Comparison of ENCODE assay signal across 17 cellular contexts in the genomic region with DNA sequence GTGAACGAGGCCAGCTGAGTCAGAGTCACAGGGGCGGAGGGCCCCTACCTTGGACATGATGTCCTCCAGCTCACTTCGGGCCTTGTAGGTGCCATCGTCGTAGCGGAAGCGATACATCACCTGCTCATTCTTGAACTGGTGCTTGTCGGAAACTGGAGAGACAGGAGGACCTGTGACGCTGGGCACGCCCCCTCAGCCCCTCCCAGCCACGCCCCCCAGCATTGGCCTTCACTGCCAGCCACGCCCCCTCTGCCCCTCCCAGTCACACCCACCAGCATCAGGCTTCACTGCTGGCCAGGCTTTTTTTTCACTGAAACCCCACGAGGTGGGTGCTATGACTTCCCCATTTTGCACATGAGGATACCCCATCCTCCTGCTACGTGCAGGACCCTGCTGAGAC.
DNase-seq lines count a peak whose midpoint lies in the region; ATAC-seq, FAIRE-seq and TF ChIP-seq lines count a peak whose summit lies in the region.
"Had no signal": no experiment of that assay in that cellular context is flagged by ENCODE, and none has a peak within 500 bp of the region (broad histone marks: within the 10 kb centered on the region; RNA-seq: fewer than 3 reads in every experiment).

No MANE protein-coding gene starts in this region.

- no peaks in the 10 kb centered on the region for H3K27me3 Mint-ChIP-seq in naive B cell
- H3K27me3 Mint-ChIP-seq: CD8-positive, alpha-beta memory T cell had no signal

- FAIRE-seq in HTR-8/SVneo (lab: Jason Lieb, UNC) = peak; percentile 9
- FAIRE-seq: endothelial cell of umbilical vein had no signal

- peaks cover 0 to 2% (median 0%) of the 10 kb centered on the region in 7 donors for H3K9me3 Mint-ChIP-seq in naive B cell
- H3K9me3 Mint-ChIP-seq: CD8-positive, alpha-beta memory T cell had no signal

- H3K36me3 Mint-ChIP-seq in naive B cell = peaks cover 10 to 15% of the 10 kb centered on the region in 2 donors

- H3K36me3 ChIP-seq in GM06990 (ENCODE audit: control insufficient read depth, insufficient read depth, low read length) = peaks cover 54% of the 10 kb centered on the region
- H3K36me3 ChIP-seq in WERI-Rb-1 = peaks cover 54% of the 10 kb centered on the region
- H3K36me3 ChIP-seq: breast epithelium had no signal

- H3K27ac Mint-ChIP-seq in naive B cell = peak overlapping the region in 1 of 6 donors; percentile 28

- no peak for TF ChIP-seq CTCF in GM06990 (IDR thresholded peaks at IDR 0.05; ENCODE audit: insufficient read depth, low read length, poor library complexity, severe bottlenecking)
- TF ChIP-seq CTCF in WERI-Rb-1 (IDR thresholded peaks at IDR 0.05; ENCODE audit: low read depth, low read length) = no peak

- DNase-seq in GM06990 (ENCODE audit: extremely low read depth, insufficient read length) (peak; percentile 49), HTR-8/SVneo (ENCODE audit: insufficient read length, low spot score) (no peak), WERI-Rb-1 (peak; percentile 43), naive B cell (no peak), KBM-7 (no peak), NCI-H1436 (lab: John Stamatoyannopoulos, UW) (no peak)
- DNase-seq in activated naive CD4-positive, alpha-beta T cell treated with Interleukin-2 at 50 U/mL for 16 hours = no peak
- DNase-seq in NK-92 treated with Interleukin-12 subunit alpha and Interleukin-12 subunit beta, amount 100 ng/mL, for 24 hours (lab: John Stamatoyannopoulos, UW) = no peak
- DNase-seq: activated CD4-positive, alpha-beta T cell treated with anti-CD3 and anti-CD28 coated beads for 1 hour; activated effector memory CD4-positive, alpha-beta T cell treated with Interleukin-2 at 50 U/mL for 16 hours; CD8-positive, alpha-beta memory T cell; KG1; NCI-H2171 treated with DMSO at 0.1 percent for 48 hours; stimulated activated CD4-positive, alpha-beta T cell treated with anti-CD3 and anti-CD28 coated beads, Interleukin-4, amount 100 ng/mL, for 24 hours had no signal

- no peak overlapping the region for H3K27ac ChIP-seq in WERI-Rb-1
- H3K27ac ChIP-seq: breast epithelium, SJSA1 had no signal

- no peak overlapping the region for H3K4me3 Mint-ChIP-seq in naive B cell
- H3K4me3 Mint-ChIP-seq: CD8-positive, alpha-beta memory T cell had no signal

- ATAC-seq in naive B cell (ENCODE audit: low read depth in 2 of 2) = peak; percentile 25 to 28

- no peak overlapping the region for H3K4me3 ChIP-seq in GM06990 (replicated peaks; ENCODE audit: low read depth, low read length)
- H3K4me3 ChIP-seq in WERI-Rb-1 (ENCODE audit: low read depth, low read length) = no peak overlapping the region
- H3K4me3 ChIP-seq: breast epithelium, SJSA1 had no signal

- in situ Hi-C loops in KBM-7 (cut with MboI; ENCODE audit: low pct_unique_long_range_greater_than_20kb, low sequenced_read_pairs) = no loop called here

- H3K9me3 ChIP-seq in WERI-Rb-1 (ENCODE audit: severe bottlenecking) = no peaks in the 10 kb centered on the region
- H3K9me3 ChIP-seq: breast epithelium, SJSA1 had no signal

- H3K27me3 ChIP-seq in GM06990 (replicated peaks; ENCODE audit: control insufficient read depth, insufficient read depth, low read length) (no peaks in the 10 kb centered on the region), WERI-Rb-1 (ENCODE audit: insufficient read depth, low read depth, severe bottlenecking) (no peaks in the 10 kb centered on the region)
- H3K27me3 ChIP-seq: breast epithelium, SJSA1 had no signal

- H3K4me1 Mint-ChIP-seq in naive B cell = peaks cover 6 to 13% (median 12%) of the 10 kb centered on the region in 3 donors

Comparison
In these comparisons a context has a peak if more than half of its experiments do, and no peak if none do; other contexts are left out.
1. DNase-seq: peak in GM06990 (single experiment) and WERI-Rb-1 (single experiment); none in HTR-8/SVneo (single experiment), naive B cell (single experiment), activated naive CD4-positive, alpha-beta T cell treated with Interleukin-2 at 50 U/mL for 16 hours (single experiment), KBM-7 (single experiment), NCI-H1436 (single experiment) and NK-92 treated with Interleukin-12 subunit alpha and Interleukin-12 subunit beta, amount 100 ng/mL, for 24 hours (single experiment).